ENCODE assay signal across 20 cellular contexts in the genomic region with DNA sequence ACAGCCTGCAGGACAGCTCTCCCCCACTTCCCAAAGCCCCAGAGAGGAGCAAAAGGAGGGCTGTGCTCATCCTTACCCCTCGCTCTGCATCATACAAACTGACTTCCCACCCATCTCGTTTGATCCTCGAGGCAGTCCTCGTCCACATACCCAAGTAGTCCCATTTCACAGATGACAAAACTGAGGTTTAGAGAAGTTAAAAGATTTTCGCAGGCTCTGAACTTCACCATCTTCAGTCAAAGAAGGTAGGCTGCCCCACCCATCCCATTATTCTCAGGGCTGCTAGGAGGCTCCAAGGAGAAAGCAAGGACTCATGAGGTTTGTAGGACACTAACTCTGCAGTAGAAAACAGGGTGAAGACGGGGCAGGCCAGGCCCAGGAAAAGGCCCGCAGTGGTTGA.
"Had no signal": no experiment of that assay in that cellular context is flagged by ENCODE, and none has a peak within 500 bp of the region (broad histone marks: within the 10 kb centered on the region; RNA-seq: fewer than 3 reads in every experiment).

No MANE protein-coding gene starts in this region.

- H3K27ac ChIP-seq: esophagus muscularis mucosa, hepatocyte, lower lobe of right lung, pancreas, psoas muscle, tibial artery had no signal

- DNase-seq: activated effector memory CD4-positive, alpha-beta T cell treated with anti-CD3 and anti-CD28 coated beads, Interleukin-2, amount 50 U/mL, for 16 hours; activated naive CD4-positive, alpha-beta T cell treated with anti-CD3 and anti-CD28 coated beads, Interleukin-2, amount 50 U/mL, for 16 hours; activated T-cell treated with anti-CD3 and anti-CD28 coated beads, Interleukin-2, amount 50 U/mL, for 24 hours; caudate nucleus; glutamatergic neuron; immature natural killer cell; lower lobe of right lung; naive B cell; psoas muscle; stimulated activated CD4-positive, alpha-beta T cell treated with anti-CD3 and anti-CD28 coated beads, Interleukin-12 subunit alpha, Interleukin-12 subunit beta, amount 100 ng/mL, for 4 hours; stimulated activated CD4-positive, alpha-beta T cell treated with anti-CD3 and anti-CD28 coated beads, Interleukin-4, amount 100 ng/mL, for 4 hours; stimulated activated naive CD8-positive, alpha-beta T cell treated with anti-CD3 and anti-CD28 coated beads, Interleukin-15, amount 100 ng/mL, for 72 hours; tibial artery had no signal

- H2AFZ ChIP-seq: hepatocyte had no signal

- H3K4me3 Mint-ChIP-seq: activated T-cell treated with anti-CD3 and anti-CD28 coated beads, Interleukin-2, amount 50 U/mL, for 24 hours had no signal

- H3K36me3 ChIP-seq: esophagus muscularis mucosa, lower lobe of right lung, pancreas, tibial artery had no signal

- H3K27ac Mint-ChIP-seq: activated T-cell treated with anti-CD3 and anti-CD28 coated beads, Interleukin-2, amount 50 U/mL, for 24 hours; immature natural killer cell; T-helper 2 cell treated with Interferon-gamma antibody and Interleukin-4, amounts not matched to agents 5 μg/mL and 100 μg/mL, for 36 hours; WTC11 had no signal

- H3K79me2 ChIP-seq: hepatocyte had no signal

- H3K4me2 ChIP-seq: hepatocyte had no signal

- H3K9me3 Mint-ChIP-seq: activated T-cell treated with anti-CD3 and anti-CD28 coated beads, Interleukin-2, amount 50 U/mL, for 24 hours; brain; immature natural killer cell; naive B cell; stimulated activated naive CD8-positive, alpha-beta T cell treated with anti-CD3 and anti-CD28 coated beads, Interleukin-15, amount 100 ng/mL, for 72 hours; T-helper 2 cell treated with Interferon-gamma antibody and Interleukin-4, amounts not matched to agents 5 μg/mL and 100 μg/mL, for 36 hours; WTC11 had no signal

- H3K4me1 ChIP-seq: pancreas had no signal

- H3K4me3 ChIP-seq: hepatocyte, lower lobe of right lung had no signal

- H3K9me3 ChIP-seq: esophagus muscularis mucosa, lower lobe of right lung, pancreas, psoas muscle, tibial artery had no signal

- H3K27me3 ChIP-seq: dorsolateral prefrontal cortex, esophagus muscularis mucosa, hepatocyte, pancreas had no signal

- H3K36me3 Mint-ChIP-seq: immature natural killer cell, naive B cell, WTC11 had no signal

- ATAC-seq: stimulated activated naive CD8-positive, alpha-beta T cell treated with anti-CD3 and anti-CD28 coated beads, Interleukin-15, amount 100 ng/mL, for 72 hours; WTC11 had no signal
